In genomic region chr7:100655908-100656674, GRCh38 we compare ENCODE assay signal across 1 cellular context.
TF ChIP-seq lines count a peak whose summit lies in the region.

Gene ACTL6B, minus strand, starts transcription at chr7:100656448. Its CDS starts 94 bp downstream, at chr7:100656354.

TF ChIP-seq in GM12878, 131 proteins besides CTCF, POLR2A, EP300 and RAD21 (continued from another document):
- TF ChIP-seq EGR1 (IDR thresholded peaks at IDR 0.05; ENCODE audit: borderline replicate concordance in 1 of 2, low read depth in 2 of 2, low read length in 2 of 2) (peak in 1 of 2 experiments; percentile 66; a peak in 1 of 3 replicates), ZBTB33 (IDR thresholded peaks at IDR 0.05) (no peak; the same call in 1 of the 2 replicates)
